8 cellular contexts compared by ENCODE assay signal in genomic region chr22:24427500-24428164, GRCh38. TPM values are rescaled to one million over a fixed set of nuclear protein-coding genes. Genes with fewer than 3 reads are reported as not detected.
DNase-seq lines count a peak whose midpoint lies in the region; ATAC-seq lines count a peak whose summit lies in the region.

Gene ADORA2A, plus strand, starts transcription at chr22:24427599. Its CDS starts 5,806 bp downstream, at chr22:24433405.

- peak; percentile 93 for DNase-seq in activated CD4-positive, alpha-beta T cell treated with anti-CD3 and anti-CD28 coated beads for 36 hours
- DNase-seq in effector memory CD4-positive, alpha-beta T cell = peak; percentile 75 to 81 (median 78)
- DNase-seq in stimulated activated CD4-positive, alpha-beta T cell treated with anti-CD3 and anti-CD28 coated beads, TNF-alpha, amount 100 ng/mL, for 4 hours (ENCODE audit: low read depth in 3 of 3) = peak; percentile 56 to 75 (median 69)
- DNase-seq in SW 1271 (lab: John Stamatoyannopoulos, UW) (no peak), NCI-H748 (lab: John Stamatoyannopoulos, UW; ENCODE audit: unreplicated experiment) (no peak), HT-29 (ENCODE audit: low spot score) (no peak)

- ATAC-seq in GM18861 (IDR thresholded peaks at IDR 0.05; ENCODE audit: unreplicated experiment) = peak; percentile 43
- ATAC-seq in HG03045 (IDR thresholded peaks at IDR 0.05; ENCODE audit: unreplicated experiment) = peak; percentile 51
- peak; percentile 69 for ATAC-seq in activated CD4-positive, alpha-beta T cell treated with anti-CD3 and anti-CD28 coated beads for 36 hours

- H3K36me3 Mint-ChIP-seq in activated CD4-positive, alpha-beta T cell treated with anti-CD3 and anti-CD28 coated beads for 36 hours (ENCODE audit: low read depth) = peaks cover 22% of the 10 kb centered on the region

- H3K4me1 ChIP-seq in effector memory CD4-positive, alpha-beta T cell (ENCODE audit: control insufficient read depth, insufficient read depth, low read length, poor library complexity, severe bottlenecking) = peaks cover 71% of the 10 kb centered on the region

- H3K36me3 ChIP-seq in effector memory CD4-positive, alpha-beta T cell (ENCODE audit: control insufficient read depth, insufficient read depth, low read length) = no peaks in the 10 kb centered on the region

- peak within 1 kb of the TSS; percentile 94 for H3K4me3 Mint-ChIP-seq in activated CD4-positive, alpha-beta T cell treated with anti-CD3 and anti-CD28 coated beads for 36 hours

- no peaks in the 10 kb centered on the region for H3K27me3 ChIP-seq in effector memory CD4-positive, alpha-beta T cell (replicated peaks; ENCODE audit: control insufficient read depth, insufficient read depth, low read length, poor library complexity, severe bottlenecking)

- H3K9me3 Mint-ChIP-seq in activated CD4-positive, alpha-beta T cell treated with anti-CD3 and anti-CD28 coated beads for 36 hours (ENCODE audit: low read depth) = no peaks in the 10 kb centered on the region

- peak within 1 kb of the TSS; percentile 89 for H3K27ac ChIP-seq in effector memory CD4-positive, alpha-beta T cell (ENCODE audit: insufficient read depth, low read length, poor library complexity, severe bottlenecking)

- H3K4me1 Mint-ChIP-seq in activated CD4-positive, alpha-beta T cell treated with anti-CD3 and anti-CD28 coated beads for 36 hours = peaks cover 63% of the 10 kb centered on the region

- H3K9me3 ChIP-seq in effector memory CD4-positive, alpha-beta T cell (ENCODE audit: control insufficient read depth, low read length) = no peaks in the 10 kb centered on the region

- intact Hi-C loops in activated CD4-positive, alpha-beta T cell treated with anti-CD3 and anti-CD28 coated beads for 36 hours (cut with DNase I, micrococcal nuclease) = loop anchor here (1.0 to 10.0 kb wide), 7 partner anchors 17 to 533 kb away; partner anchors contain the start of genes CABIN1 (in 1 of the 2), MIF (in 1 of the 2), SGSM1 (in 1 of the 2) and SPECC1L (in 1 of the 2)

- peaks cover under 1% of the 10 kb centered on the region for H3K27me3 Mint-ChIP-seq in activated CD4-positive, alpha-beta T cell treated with anti-CD3 and anti-CD28 coated beads for 36 hours

- POLR2A ChIA-PET in activated CD4-positive, alpha-beta T cell treated with anti-CD3 and anti-CD28 coated beads for 36 hours (lab: Charles Lee) = interaction anchor here (0.7 kb wide), 1 partner anchor 59 kb away, joined by 3 read pairs; no protein-coding TSS in a partner anchor

- H3K4me3 ChIP-seq in effector memory CD4-positive, alpha-beta T cell (ENCODE audit: insufficient read depth, low read depth, low read length, poor library complexity, severe bottlenecking) = peak within 1 kb of the TSS; percentile 65

- CTCF ChIA-PET in activated CD4-positive, alpha-beta T cell treated with anti-CD3 and anti-CD28 coated beads for 36 hours (lab: Charles Lee) = interaction anchor here (0.9 to 2.1 kb wide), 5 partner anchors 9 to 270 kb away, joined by 3 to 12 read pairs (median 6); no protein-coding TSS in a partner anchor

- H3K27ac Mint-ChIP-seq in activated CD4-positive, alpha-beta T cell treated with anti-CD3 and anti-CD28 coated beads for 36 hours = peak within 1 kb of the TSS; percentile 99

RNA-seq across cellular contexts. Expression of gene ADORA2A, which starts in this region (rescaled TPM):
- total RNA-seq in activated CD4-positive, alpha-beta T cell treated with anti-CD3 and anti-CD28 coated beads for 36 hours = 10 to 100 TPM; 30.6 to 31.3 TPM
- total RNA-seq in HT-29 (2014; rRNA removed; shearing (Covaris generic)) = 0.36 and 0.44 TPM in 2 replicates

Comparison
In these comparisons a context has a peak if more than half of its experiments do, and no peak if none do; other contexts are left out.
1. RNA of gene ADORA2A (total RNA-seq): 30.6 to 31.3 TPM in activated CD4-positive, alpha-beta T cell treated with anti-CD3 and anti-CD28 coated beads for 36 hours; 0.36 to 0.44 TPM in HT-29; every median in the first group is over 10 times any median in the second.
2. DNase-seq: peak in activated CD4-positive, alpha-beta T cell treated with anti-CD3 and anti-CD28 coated beads for 36 hours (single experiment), effector memory CD4-positive, alpha-beta T cell (3 of 3) and stimulated activated CD4-positive, alpha-beta T cell treated with anti-CD3 and anti-CD28 coated beads, TNF-alpha, amount 100 ng/mL, for 4 hours (3 of 3); none in SW 1271 (0 of 2), NCI-H748 (single experiment) and HT-29 (single experiment).
3. Peak in every context shown above with its lines, with median percentiles within 50 percentile points of each other: ATAC-seq.